10 cellular contexts compared by ENCODE assay signal in the genomic region with DNA sequence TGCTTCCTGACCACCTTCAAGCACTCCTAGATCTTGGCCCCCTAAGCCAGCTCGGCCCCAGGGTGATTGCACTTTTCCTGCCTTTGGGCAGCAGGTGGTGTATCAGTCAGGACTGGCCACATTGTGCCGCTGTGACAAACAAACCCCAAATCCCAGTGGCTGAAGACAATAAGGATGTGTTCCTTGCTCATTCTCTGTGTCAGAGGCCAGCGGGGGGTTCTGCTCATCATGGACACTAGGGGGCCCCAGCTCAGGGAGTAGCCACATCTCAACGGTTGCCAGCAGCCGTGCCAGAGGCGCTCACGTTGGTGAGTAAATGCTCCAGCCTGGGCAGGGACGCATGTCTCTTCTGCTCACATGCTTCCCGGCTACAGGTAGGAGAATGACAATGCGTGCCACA.
A peak's percentile ranks its signal among the peaks of the same experiment; 100 is the strongest.
DNase-seq lines count a peak whose midpoint lies in the region; ATAC-seq and TF ChIP-seq lines count a peak whose summit lies in the region.
"Had no signal": no experiment of that assay in that cellular context is flagged by ENCODE, and none has a peak within 500 bp of the region (broad histone marks: within the 10 kb centered on the region; RNA-seq: fewer than 3 reads in every experiment).

No MANE protein-coding gene starts in this region.

- H3K4me1 ChIP-seq in A673 (ENCODE audit: insufficient read depth, low read length, poor library complexity, severe bottlenecking) = no peaks in the 10 kb centered on the region
- no peaks in the 10 kb centered on the region for H3K4me1 ChIP-seq in GM23248 (ENCODE audit: insufficient read depth)

- ATAC-seq in T-helper 17 cell (peak; percentile 53), esophagus mucosa (peak; percentile 42), GM18511 (IDR thresholded peaks at IDR 0.05; ENCODE audit: unreplicated experiment) (no peak), GM18520 (IDR thresholded peaks at IDR 0.05; ENCODE audit: unreplicated experiment) (no peak)

- H3K27ac ChIP-seq in A673 (ENCODE audit: low read depth, low read length, poor library complexity, severe bottlenecking) (no peak overlapping the region), GM23248 (no peak overlapping the region)

- intact Hi-C loops in A673 (cut with micrococcal nuclease; ENCODE audit: unreplicated experiment) = no loop called here

- H3K4me2 ChIP-seq in GM23248 (ENCODE audit: unreplicated experiment) = no peak overlapping the region

- H3K4me1 Mint-ChIP-seq in T-helper 17 cell = peaks cover 7% of the 10 kb centered on the region

- H3K27me3 ChIP-seq in A673 (replicated peaks; ENCODE audit: insufficient read depth, low read depth, low read length, poor library complexity) (no peaks in the 10 kb centered on the region), GM23248 (replicated peaks; ENCODE audit: insufficient read depth) (no peaks in the 10 kb centered on the region)

- POLR2A ChIA-PET in A673 (lab: Charles Lee; ENCODE audit: low non-redundant PET) = no interaction called here

- H3K9me3 ChIP-seq in A673 (ENCODE audit: low read depth, low read length, poor library complexity, severe bottlenecking) = no peaks in the 10 kb centered on the region
- no peaks in the 10 kb centered on the region for H3K9me3 ChIP-seq in GM23248 (ENCODE audit: low read depth)
- no peaks in the 10 kb centered on the region for H3K9me3 ChIP-seq in T-helper 17 cell (ENCODE audit: control insufficient read depth, low read length, poor library complexity, severe bottlenecking)

- H4K20me1 ChIP-seq in GM23248 (ENCODE audit: insufficient read depth) = no peaks in the 10 kb centered on the region

- H3K27me3 Mint-ChIP-seq in T-helper 17 cell = no peaks in the 10 kb centered on the region
- H3K27me3 Mint-ChIP-seq: stimulated activated naive CD8-positive, alpha-beta T cell treated with anti-CD3 and anti-CD28 coated beads, Interleukin-15, Interleukin-2, amounts not matched to agents 100 ng/mL and 50 ng/mL, for 24 hours had no signal

- H3K4me3 ChIP-seq in A673 (ENCODE audit: low read depth, low read length, poor library complexity, severe bottlenecking) (no peak overlapping the region), GM23248 (no peak overlapping the region)

- BruUV-seq in A673 (replicated peaks; lab: Mats Ljungman, UMichigan) = no TSS peak

- H3K36me3 ChIP-seq in A673 (ENCODE audit: insufficient read depth, low read length, poor library complexity, severe bottlenecking) = no peaks in the 10 kb centered on the region
- H3K36me3 ChIP-seq in GM23248 (ENCODE audit: low read depth) = no peaks in the 10 kb centered on the region

- no peaks in the 10 kb centered on the region for H3F3A ChIP-seq in GM23248 (ENCODE audit: insufficient read depth)

- peak; percentile 71 for DNase-seq in A673 (ENCODE audit: low spot score)
- peak; percentile 55 for DNase-seq in GM23248
- peak in 1 of 3 donors; percentile 19 for DNase-seq in T-helper 17 cell
- no peak for DNase-seq in ureter (ENCODE audit: low spot score)
- no peak for DNase-seq in NCI-H1417 treated with DMSO at 0.1 percent for 48 hours (lab: John Stamatoyannopoulos, UW)
- DNase-seq: activated gamma-delta T cell had no signal

- H3K4me3 Mint-ChIP-seq in T-helper 17 cell = no peak overlapping the region
- H3K4me3 Mint-ChIP-seq: stimulated activated naive CD8-positive, alpha-beta T cell treated with anti-CD3 and anti-CD28 coated beads, Interleukin-15, Interleukin-2, amounts not matched to agents 100 ng/mL and 50 ng/mL, for 24 hours had no signal

- H2AFZ ChIP-seq in GM23248 = no peak overlapping the region

- in situ Hi-C loops in GM23248 (cut with MboI) = no loop called here

- CTCF ChIA-PET in A673 (lab: Charles Lee) = no interaction called here

- 73 to 88% methylated on average over 10 of the region's 10 CpGs for WGBS in GM23248 (ENCODE audit: low coverage in 1 of 2, low lambda C conversion rate in 2 of 2, missing lambda C conversion rate in 2 of 2), 2 experiments

- no peaks in the 10 kb centered on the region for H3K79me2 ChIP-seq in GM23248 (ENCODE audit: insufficient read depth)

- H3K27ac Mint-ChIP-seq in T-helper 17 cell = no peak overlapping the region
- H3K27ac Mint-ChIP-seq: stimulated activated naive CD8-positive, alpha-beta T cell treated with anti-CD3 and anti-CD28 coated beads, Interleukin-15, Interleukin-2, amounts not matched to agents 100 ng/mL and 50 ng/mL, for 24 hours had no signal

- no peaks in the 10 kb centered on the region for H3K36me3 Mint-ChIP-seq in T-helper 17 cell (ENCODE audit: low read depth)

- TF ChIP-seq CTCF in A673 (conservative IDR thresholded peaks at IDR 0.05; ENCODE audit: low read depth, low read length) = peak; percentile 57

- H3K9ac ChIP-seq in GM23248 = no peak overlapping the region

- H3K9me2 ChIP-seq in GM23248 (ENCODE audit: insufficient read depth) = no peaks in the 10 kb centered on the region

Comparison
In these comparisons a context has a peak if more than half of its experiments do, and no peak if none do; other contexts are left out.
1. DNase-seq: peak in A673 (single experiment) and GM23248 (single experiment); none in ureter (single experiment) and NCI-H1417 treated with DMSO at 0.1 percent for 48 hours (single experiment).
2. ATAC-seq: peak in T-helper 17 cell (single experiment) and esophagus mucosa (single experiment); none in GM18511 (single experiment) and GM18520 (single experiment).